Comparison of ENCODE assay signal across 23 cellular contexts in genomic region chr3:167225821-167226220, GRCh38.
"Had no signal": no experiment of that assay in that cellular context is flagged by ENCODE, and none has a peak within 500 bp of the region (broad histone marks: within the 10 kb centered on the region; RNA-seq: fewer than 3 reads in every experiment).

No MANE protein-coding gene starts in this region.

- H3K4me3 ChIP-seq: pancreas, psoas muscle, right lobe of liver, sigmoid colon, stomach, thoracic aorta, thyroid gland, tibial nerve, upper lobe of left lung, vagina had no signal

- ATAC-seq: naive thymus-derived CD8-positive, alpha-beta T cell; natural killer cell treated with Interleukin-12 subunit alpha and Interleukin-12 subunit beta and Interleukin-15 and Interleukin-18, amount 100 ng/mL, for 72 hours; pancreas; psoas muscle; right lobe of liver; stimulated activated effector memory CD8-positive, alpha-beta T cell treated with anti-CD3 and anti-CD28 coated beads, Interleukin-12 subunit alpha, Interleukin-12 subunit beta, amount 100 ng/mL, for 72 hours; stimulated activated naive B cell treated with anti-CD40 and anti-IgM and Interleukin-4, amounts not matched to agents 10 μg/mL and 1 μg/mL and 100 μg/mL, for 72 hours had no signal

- H3K36me3 ChIP-seq: neutrophil, pancreas, right lobe of liver, sigmoid colon, stomach, thoracic aorta, thyroid gland, tibial nerve, upper lobe of left lung, vagina had no signal

- H3K27ac ChIP-seq: neutrophil, pancreas, psoas muscle, right lobe of liver, sigmoid colon, stomach, thoracic aorta, thyroid gland, tibial nerve, upper lobe of left lung, vagina had no signal

- H3K4me1 ChIP-seq: pancreas, psoas muscle, right lobe of liver, sigmoid colon, stomach, thyroid gland, tibial nerve, upper lobe of left lung, vagina had no signal

- DNase-seq: naive thymus-derived CD8-positive, alpha-beta T cell; nephron progenitor cell; nucleus accumbens; pancreas; psoas muscle; right lobe of liver; sigmoid colon; small intestine; stimulated activated CD4-positive, alpha-beta T cell treated with anti-CD3 and anti-CD28 coated beads, Interleukin-15, amount 100 ng/mL, for 24 hours; stimulated activated CD4-positive, alpha-beta T cell treated with anti-CD3 and anti-CD28 coated beads, Interleukin-2, amount 100 ng/mL, for 24 hours; stimulated activated CD4-positive, alpha-beta T cell treated with anti-CD3 and anti-CD28 coated beads, Interleukin-2, amount 100 ng/mL, for 48 hours; stimulated activated CD4-positive, alpha-beta T cell treated with anti-CD3 and anti-CD28 coated beads, Interleukin-4, amount 100 ng/mL, for 24 hours; stimulated activated naive B cell treated with anti-CD40 and anti-IgM and Interleukin-4, amounts not matched to agents 10 μg/mL and 1 μg/mL and 100 μg/mL, for 72 hours; stimulated activated naive CD4-positive, alpha-beta T cell treated with Interleukin-2 at 50 U/mL for 16 hours; stomach; thyroid gland; upper lobe of left lung had no signal

- H3K9me3 ChIP-seq: neutrophil, pancreas, psoas muscle, right lobe of liver, stomach, thoracic aorta, thyroid gland, tibial nerve, upper lobe of left lung, vagina had no signal

- H3K27me3 ChIP-seq: neutrophil, pancreas, right lobe of liver, sigmoid colon, stomach, thyroid gland, tibial nerve, upper lobe of left lung, vagina had no signal
